In genomic region chr1:175174702-175175102, GRCh38 we compare ENCODE assay signal across 12 cellular contexts. TPM values are rescaled to one million over a fixed set of nuclear protein-coding genes. Genes with fewer than 3 reads are reported as not detected.
A peak's percentile ranks its signal among the peaks of the same experiment; 100 is the strongest.
DNase-seq lines count a peak whose midpoint lies in the region; ATAC-seq and TF ChIP-seq lines count a peak whose summit lies in the region.
"Had no signal": no experiment of that assay in that cellular context is flagged by ENCODE, and none has a peak within 500 bp of the region (broad histone marks: within the 10 kb centered on the region; RNA-seq: fewer than 3 reads in every experiment).

No MANE protein-coding gene starts in this region.

- H3K4me1 Mint-ChIP-seq in osteocyte (ENCODE audit: unreplicated experiment): no peaks in the 10 kb centered on the region

- no peak overlapping the region for H3K27ac Mint-ChIP-seq in osteocyte (ENCODE audit: unreplicated experiment)

- ATAC-seq in GM18858 (IDR thresholded peaks at IDR 0.05; ENCODE audit: unreplicated experiment) (peak; percentile 73), GM21447 (IDR thresholded peaks at IDR 0.05; ENCODE audit: unreplicated experiment) (peak; percentile 81), HG03159 (IDR thresholded peaks at IDR 0.05; ENCODE audit: unreplicated experiment) (peak; percentile 92)

- no peaks in the 10 kb centered on the region for H3K9me3 Mint-ChIP-seq in osteocyte (ENCODE audit: unreplicated experiment)
- H3K9me3 Mint-ChIP-seq: activated naive CD4-positive, alpha-beta T cell treated with anti-CD3 and anti-CD28 coated beads, Interleukin-2, amount 10 ng/mL, durations not matched to agents 7 days and 5 days had no signal

- peak; percentile 7 for DNase-seq in central memory CD4-positive, alpha-beta T cell
- DNase-seq in NCI-H1417 treated with DMSO at 0.1 percent for 48 hours (lab: John Stamatoyannopoulos, UW) (no peak), DMS 273 (lab: John Stamatoyannopoulos, UW; ENCODE audit: unreplicated experiment) (no peak), AG08396 (ENCODE audit: low spot score) (no peak), osteocyte (ENCODE audit: extremely low spot score, unreplicated experiment) (no peak)
- DNase-seq: activated CD4-positive, CD25-positive, alpha-beta regulatory T cell treated with anti-CD3 and anti-CD28 coated beads, Interleukin-2, amount 50 U/mL, for 72 hours; activated naive CD4-positive, alpha-beta T cell treated with anti-CD3 and anti-CD28 coated beads, Interleukin-2, amount 10 ng/mL, durations not matched to agents 7 days and 5 days; NCI-H2107; uterus had no signal

- no peak overlapping the region for H3K4me3 Mint-ChIP-seq in osteocyte (ENCODE audit: unreplicated experiment)
- H3K4me3 Mint-ChIP-seq: activated naive CD4-positive, alpha-beta T cell treated with anti-CD3 and anti-CD28 coated beads, Interleukin-2, amount 10 ng/mL, durations not matched to agents 7 days and 5 days had no signal

- no peak for TF ChIP-seq CTCF in osteocyte (IDR thresholded peaks at IDR 0.05)

- H3K36me3 Mint-ChIP-seq in osteocyte (ENCODE audit: unreplicated experiment): no peaks in the 10 kb centered on the region

- H3K27me3 Mint-ChIP-seq in osteocyte (ENCODE audit: unreplicated experiment): no peaks in the 10 kb centered on the region
- H3K27me3 Mint-ChIP-seq: activated naive CD4-positive, alpha-beta T cell treated with anti-CD3 and anti-CD28 coated beads, Interleukin-2, amount 10 ng/mL, durations not matched to agents 7 days and 5 days had no signal

RNA-seq across cellular contexts. Expression of gene KIAA0040, which starts 17.9 kb away (rescaled TPM):
- 0.73 and 1.6 TPM in 2 replicates for total RNA-seq in osteocyte
